Comparison of ENCODE assay signal across 38 cellular contexts in the genomic region with DNA sequence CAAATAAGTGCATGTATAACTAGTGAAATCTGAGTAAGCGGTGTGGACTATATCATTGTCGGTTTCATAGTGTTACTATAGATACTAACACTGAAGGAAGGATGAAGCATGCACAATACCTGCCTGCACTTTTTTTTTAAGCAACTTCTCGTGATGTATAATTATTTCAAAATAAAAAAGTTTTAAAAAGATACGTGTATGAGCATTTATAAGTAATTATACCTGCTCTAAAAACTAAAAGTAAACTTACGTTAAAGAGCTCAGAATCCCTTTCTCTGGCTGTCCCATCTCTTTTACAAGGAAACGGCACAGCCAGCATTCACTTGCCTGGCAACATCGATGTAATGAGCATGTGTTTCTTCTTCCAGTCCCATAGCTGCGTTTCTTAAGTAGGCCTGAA.
"Had no signal": no experiment of that assay in that cellular context is flagged by ENCODE, and none has a peak within 500 bp of the region (broad histone marks: within the 10 kb centered on the region; RNA-seq: fewer than 3 reads in every experiment).

No MANE protein-coding gene starts in this region.

- H3K4me1 Mint-ChIP-seq: activated B cell treated with CpG ODN at 0.5 μM for 24 hours had no signal

- H3K9me3 ChIP-seq: adrenal gland, body of pancreas, breast epithelium had no signal

- FAIRE-seq: astrocyte, TTC549 had no signal

- H3K9me3 Mint-ChIP-seq: activated B cell treated with CpG ODN at 0.5 μM for 24 hours; activated CD4-positive, alpha-beta memory T cell treated with anti-CD3 and anti-CD28 coated beads for 36 hours; activated CD4-positive, alpha-beta T cell treated with anti-CD3 and anti-CD28 coated beads, Interleukin-2, amount 10 ng/mL, durations not matched to agents 24 days and 14 days; activated naive CD4-positive, alpha-beta T cell treated with anti-CD3 and anti-CD28 coated beads for 36 hours; activated naive CD4-positive, alpha-beta T cell treated with anti-CD3 and anti-CD28 coated beads, Interleukin-2, amount 50 U/mL, for 72 hours; activated naive CD8-positive, alpha-beta T cell treated with anti-CD3 and anti-CD28 coated beads for 36 hours; activated T-cell treated with anti-CD3 and anti-CD28 coated beads, Interleukin-2, amount 50 U/mL, for 4 hours; activated T-cell treated with anti-CD3 and anti-CD28 coated beads, Interleukin-2, amount 50 U/mL, for 72 hours; activated T-helper 1 cell treated with anti-CD3 and anti-CD28 coated beads, Interleukin-12 subunit alpha, Interleukin-12 subunit beta, Interleukin-2, Interleukin-4 antibody, amounts not matched to agents 30 ng/mL and 10 ng/mL and 1 ng/mL, durations not matched to agents 14 hours and 24 hours and 36 hours; activated T-helper 17 cell treated with anti-CD3 and anti-CD28 coated beads, Interleukin-2, amount 50 U/mL, for 72 hours; T-helper 1 cell treated with Interleukin-12 subunit alpha and Interleukin-12 subunit beta and Interleukin-4 antibody, amounts not matched to agents 30 μg/mL and 1 μg/mL, for 36 hours; T-helper 2 cell treated with Interferon-gamma antibody and Interleukin-4, amounts not matched to agents 5 μg/mL and 100 μg/mL, for 36 hours had no signal

- H3K27ac ChIP-seq: adrenal gland, body of pancreas, brain microvascular endothelial cell, breast epithelium, VCaP had no signal

- DNase-seq: activated B cell treated with CpG ODN at 0.5 μM for 24 hours; activated CD4-positive, alpha-beta memory T cell treated with anti-CD3 and anti-CD28 coated beads for 36 hours; activated CD4-positive, alpha-beta T cell treated with anti-CD3 and anti-CD28 coated beads for 4 hours; activated CD4-positive, alpha-beta T cell treated with anti-CD3 and anti-CD28 coated beads, Interleukin-2, amount 10 ng/mL, durations not matched to agents 24 days and 14 days; activated CD4-positive, alpha-beta T cell treated with anti-CD3 and anti-CD28 coated beads, Interleukin-2, amount 50 U/mL, for 1 hour; activated CD4-positive, alpha-beta T cell treated with anti-CD3 and anti-CD28 coated beads, Interleukin-2, amount 50 U/mL, for 4 hours; activated CD4-positive, CD25-positive, alpha-beta regulatory T cell treated with anti-CD3 and anti-CD28 coated beads, Interleukin-2, amount 50 U/mL, for 72 hours; activated CD8-positive, alpha-beta memory T cell treated with anti-CD3 and anti-CD28 coated beads for 24 hours; activated CD8-positive, alpha-beta memory T cell treated with anti-CD3 and anti-CD28 coated beads, Interleukin-2, amount 10 ng/mL, durations not matched to agents 7 days and 5 days; activated CD8-positive, alpha-beta T cell treated with anti-CD3 and anti-CD28 coated beads, Interleukin-2, amount 10 ng/mL, durations not matched to agents 7 days and 5 days; activated effector memory CD4-positive, alpha-beta T cell treated with anti-CD3 and anti-CD28 coated beads, Interleukin-2, amount 50 U/mL, for 16 hours; activated gamma-delta T cell treated with Interleukin-2 at 50 U/mL for 16 hours; activated naive CD4-positive, alpha-beta T cell; activated naive CD4-positive, alpha-beta T cell treated with anti-CD3 and anti-CD28 coated beads for 36 hours; activated naive CD4-positive, alpha-beta T cell treated with anti-CD3 and anti-CD28 coated beads, Interleukin-2, amount 50 U/mL, for 16 hours; activated naive CD8-positive, alpha-beta T cell treated with anti-CD3 and anti-CD28 coated beads for 36 hours; activated T-cell treated with anti-CD3 and anti-CD28 coated beads for 4 hours; activated T-cell treated with anti-CD3 and anti-CD28 coated beads, Interleukin-2, amount 50 U/mL, for 1 hour; activated T-cell treated with anti-CD3 and anti-CD28 coated beads, Interleukin-2, amount 50 U/mL, for 4 hours; activated T-cell treated with anti-CD3 and anti-CD28 coated beads, Interleukin-2, amount 50 U/mL, for 72 hours; adrenal gland; amniotic stem cell; aorta; body of pancreas; brain microvascular endothelial cell; central memory CD4-positive, alpha-beta T cell; T-helper 1 cell; T-helper 2 cell; T-helper 9 cell had no signal

- H3K4me3 ChIP-seq: adrenal gland, body of pancreas, breast epithelium had no signal

- H3K27me3 ChIP-seq: adrenal gland, body of pancreas, brain microvascular endothelial cell, breast epithelium had no signal

- H3K27me3 Mint-ChIP-seq: activated B cell treated with CpG ODN at 0.5 μM for 24 hours; activated CD4-positive, alpha-beta memory T cell treated with anti-CD3 and anti-CD28 coated beads for 36 hours; activated CD4-positive, alpha-beta T cell treated with anti-CD3 and anti-CD28 coated beads, Interleukin-2, amount 10 ng/mL, durations not matched to agents 24 days and 14 days; activated CD8-positive, alpha-beta memory T cell treated with anti-CD3 and anti-CD28 coated beads, Interleukin-2, amount 10 ng/mL, durations not matched to agents 7 days and 5 days; activated naive CD8-positive, alpha-beta T cell treated with anti-CD3 and anti-CD28 coated beads for 36 hours; activated T-helper 17 cell treated with anti-CD3 and anti-CD28 coated beads, Interleukin-2, amount 50 U/mL, for 72 hours had no signal

- H3K4me3 Mint-ChIP-seq: activated B cell treated with CpG ODN at 0.5 μM for 24 hours; activated CD4-positive, alpha-beta memory T cell treated with anti-CD3 and anti-CD28 coated beads for 36 hours; activated CD4-positive, alpha-beta T cell treated with anti-CD3 and anti-CD28 coated beads, Interleukin-2, amount 10 ng/mL, durations not matched to agents 24 days and 14 days; activated CD8-positive, alpha-beta memory T cell treated with anti-CD3 and anti-CD28 coated beads, Interleukin-2, amount 10 ng/mL, durations not matched to agents 7 days and 5 days; activated CD8-positive, alpha-beta T cell treated with anti-CD3 and anti-CD28 coated beads, Interleukin-2, amount 10 ng/mL, durations not matched to agents 7 days and 5 days; activated naive CD4-positive, alpha-beta T cell treated with anti-CD3 and anti-CD28 coated beads for 36 hours; activated naive CD8-positive, alpha-beta T cell treated with anti-CD3 and anti-CD28 coated beads for 36 hours; activated T-cell treated with anti-CD3 and anti-CD28 coated beads, Interleukin-2, amount 50 U/mL, for 4 hours; activated T-cell treated with anti-CD3 and anti-CD28 coated beads, Interleukin-2, amount 50 U/mL, for 72 hours; activated T-helper 1 cell treated with anti-CD3 and anti-CD28 coated beads, Interleukin-12 subunit alpha, Interleukin-12 subunit beta, Interleukin-2, Interleukin-4 antibody, amounts not matched to agents 30 ng/mL and 10 ng/mL and 1 ng/mL, durations not matched to agents 14 hours and 24 hours and 36 hours; activated T-helper 17 cell treated with anti-CD3 and anti-CD28 coated beads, Interleukin-2, amount 50 U/mL, for 72 hours; T-helper 1 cell treated with Interleukin-12 subunit alpha and Interleukin-12 subunit beta and Interleukin-4 antibody, amounts not matched to agents 30 μg/mL and 1 μg/mL, for 36 hours; T-helper 2 cell treated with Interferon-gamma antibody and Interleukin-4, amounts not matched to agents 5 μg/mL and 100 μg/mL, for 36 hours had no signal

- ATAC-seq: activated CD8-positive, alpha-beta memory T cell treated with anti-CD3 and anti-CD28 coated beads, Interleukin-2, amount 10 ng/mL, durations not matched to agents 7 days and 5 days; activated CD8-positive, alpha-beta T cell treated with anti-CD3 and anti-CD28 coated beads, Interleukin-2, amount 10 ng/mL, durations not matched to agents 7 days and 5 days; activated naive CD4-positive, alpha-beta T cell treated with anti-CD3 and anti-CD28 coated beads, Interleukin-2, amount 50 U/mL, for 72 hours; activated T-cell treated with anti-CD3 and anti-CD28 coated beads, Interleukin-2, amount 50 U/mL, for 4 hours; activated T-cell treated with anti-CD3 and anti-CD28 coated beads, Interleukin-2, amount 50 U/mL, for 72 hours; activated T-helper 17 cell treated with anti-CD3 and anti-CD28 coated beads, Interleukin-2, amount 50 U/mL, for 72 hours; body of pancreas had no signal

- H3K27ac Mint-ChIP-seq: activated B cell treated with CpG ODN at 0.5 μM for 24 hours; activated CD4-positive, alpha-beta memory T cell treated with anti-CD3 and anti-CD28 coated beads for 36 hours; activated CD4-positive, alpha-beta T cell treated with anti-CD3 and anti-CD28 coated beads, Interleukin-2, amount 10 ng/mL, durations not matched to agents 24 days and 14 days; activated CD8-positive, alpha-beta memory T cell treated with anti-CD3 and anti-CD28 coated beads, Interleukin-2, amount 10 ng/mL, durations not matched to agents 7 days and 5 days; activated CD8-positive, alpha-beta T cell treated with anti-CD3 and anti-CD28 coated beads, Interleukin-2, amount 10 ng/mL, durations not matched to agents 7 days and 5 days; activated naive CD4-positive, alpha-beta T cell treated with anti-CD3 and anti-CD28 coated beads for 36 hours; activated naive CD8-positive, alpha-beta T cell treated with anti-CD3 and anti-CD28 coated beads for 36 hours; activated T-cell treated with anti-CD3 and anti-CD28 coated beads, Interleukin-2, amount 50 U/mL, for 72 hours; activated T-helper 1 cell treated with anti-CD3 and anti-CD28 coated beads, Interleukin-12 subunit alpha, Interleukin-12 subunit beta, Interleukin-2, Interleukin-4 antibody, amounts not matched to agents 30 ng/mL and 10 ng/mL and 1 ng/mL, durations not matched to agents 14 hours and 24 hours and 36 hours; activated T-helper 17 cell treated with anti-CD3 and anti-CD28 coated beads, Interleukin-2, amount 50 U/mL, for 72 hours; T-helper 1 cell treated with Interleukin-12 subunit alpha and Interleukin-12 subunit beta and Interleukin-4 antibody, amounts not matched to agents 30 μg/mL and 1 μg/mL, for 36 hours; T-helper 2 cell treated with Interferon-gamma antibody and Interleukin-4, amounts not matched to agents 5 μg/mL and 100 μg/mL, for 36 hours had no signal

- H3K4me1 ChIP-seq: adrenal gland, body of pancreas, breast epithelium had no signal
